8 cellular contexts compared by ENCODE assay signal in the genomic region with DNA sequence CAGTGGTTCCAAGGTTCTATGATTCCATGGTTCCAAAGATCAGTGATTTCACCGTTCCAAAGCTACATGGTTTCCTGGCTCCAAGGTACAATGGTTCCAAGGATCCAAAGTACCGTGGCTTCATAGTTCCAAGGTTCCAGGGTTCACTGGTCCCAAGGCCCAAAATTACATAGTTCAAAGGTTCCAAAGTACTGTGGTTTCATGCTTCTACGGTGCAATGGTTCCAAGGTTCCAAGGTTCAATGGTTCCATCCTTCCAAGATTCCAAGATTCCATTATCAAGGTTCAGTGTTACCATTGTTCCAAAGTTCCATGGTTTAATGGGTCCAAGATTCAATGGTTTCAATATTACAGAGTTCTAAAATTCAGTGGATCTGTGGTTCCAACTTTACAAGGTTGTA.
"Had no signal": no experiment of that assay in that cellular context is flagged by ENCODE, and none has a peak within 500 bp of the region (broad histone marks: within the 10 kb centered on the region; RNA-seq: fewer than 3 reads in every experiment).

No MANE protein-coding gene starts in this region.

- FAIRE-seq: G401.6, GM12878, GM12891, GM12892, GM18507, GM19239 had no signal

- DNase-seq: GDM1, GF-D8 had no signal

- ATAC-seq: GM12878 had no signal

- H3K4me3 ChIP-seq: GM12878 had no signal
